1 cellular context compared by ENCODE assay signal in the genomic region with DNA sequence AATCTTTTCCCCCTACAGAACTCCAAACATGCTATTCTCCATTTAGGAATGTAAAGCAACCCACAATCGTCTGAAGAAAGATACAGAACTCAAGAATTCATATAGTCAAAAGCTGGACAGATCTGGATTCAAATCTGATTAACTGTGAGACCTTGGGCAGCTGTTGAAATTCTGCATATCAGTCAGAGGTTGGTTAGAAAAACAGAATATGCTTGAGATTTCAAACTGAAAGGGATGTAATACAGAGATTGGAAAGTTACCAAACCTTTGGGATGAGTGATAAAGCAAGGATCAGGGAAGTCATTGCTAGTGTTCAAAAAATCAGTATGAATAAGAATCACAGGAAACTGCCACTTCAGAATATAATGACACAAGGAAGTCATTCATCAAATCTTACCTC.
TF ChIP-seq lines count a peak whose summit lies in the region.

No MANE protein-coding gene starts in this region.

TF ChIP-seq in GM12878, 131 proteins besides CTCF, POLR2A, EP300 and RAD21 (continued from another document):
- TF ChIP-seq MYC (IDR thresholded peaks at IDR 0.05; ENCODE audit: insufficient read depth, insufficient read length, insufficient replicate concordance, low read length, severe bottlenecking), result no peak
- TF ChIP-seq FOXK2 (IDR thresholded peaks at IDR 0.05), result no peak
- no peak for TF ChIP-seq SP1 (IDR thresholded peaks at IDR 0.05; ENCODE audit: low read depth, low read length)
- no peak for TF ChIP-seq SMARCA5 (IDR thresholded peaks at IDR 0.05)
- TF ChIP-seq, protein P1, sequence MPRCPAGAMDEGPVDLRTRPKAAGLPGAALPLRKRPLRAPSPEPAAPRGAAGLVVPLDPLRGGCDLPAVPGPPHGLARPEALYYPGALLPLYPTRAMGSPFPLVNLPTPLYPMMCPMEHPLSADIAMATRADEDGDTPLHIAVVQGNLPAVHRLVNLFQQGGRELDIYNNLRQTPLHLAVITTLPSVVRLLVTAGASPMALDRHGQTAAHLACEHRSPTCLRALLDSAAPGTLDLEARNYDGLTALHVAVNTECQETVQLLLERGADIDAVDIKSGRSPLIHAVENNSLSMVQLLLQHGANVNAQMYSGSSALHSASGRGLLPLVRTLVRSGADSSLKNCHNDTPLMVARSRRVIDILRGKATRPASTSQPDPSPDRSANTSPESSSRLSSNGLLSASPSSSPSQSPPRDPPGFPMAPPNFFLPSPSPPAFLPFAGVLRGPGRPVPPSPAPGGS (IDR thresholded peaks at IDR 0.05; ENCODE audit: borderline replicate concordance, insufficient read depth, low read depth, low read length, poor library complexity, severe bottlenecking), result no peak
- no peak for TF ChIP-seq CBX5 (IDR thresholded peaks at IDR 0.05; ENCODE audit: low read depth)
- TF ChIP-seq ZNF274 (IDR thresholded peaks at IDR 0.05; ENCODE audit: insufficient read depth, insufficient read length), result no peak
- TF ChIP-seq GABPA (IDR thresholded peaks at IDR 0.05; ENCODE audit: low read depth), result no peak
- TF ChIP-seq SUZ12 (IDR thresholded peaks at IDR 0.05; ENCODE audit: unreplicated experiment), result no peak
- no peak for TF ChIP-seq EED (IDR thresholded peaks at IDR 0.05; ENCODE audit: low read depth)
- TF ChIP-seq HDAC6 (IDR thresholded peaks at IDR 0.05; ENCODE audit: unreplicated experiment), result no peak
- no peak for TF ChIP-seq KLF5 (IDR thresholded peaks at IDR 0.05; ENCODE audit: partially characterized antibody)
- TF ChIP-seq YY1 (IDR thresholded peaks at IDR 0.05; ENCODE audit: low read depth, low read length), result no peak
- no peak for TF ChIP-seq IRF4 (IDR thresholded peaks at IDR 0.05; ENCODE audit: low read depth, low read length)
TF ChIP-seq in GM12878: peak in this region for 0.
